ENCODE assay signal across 18 cellular contexts in genomic region chr2:54012538-54013141, GRCh38. TPM values are rescaled to one million over a fixed set of nuclear protein-coding genes. Genes with fewer than 3 reads are reported as not detected.
A peak's percentile ranks its signal among the peaks of the same experiment; 100 is the strongest.
DNase-seq lines count a peak whose midpoint lies in the region; ATAC-seq and TF ChIP-seq lines count a peak whose summit lies in the region.
"Had no signal": no experiment of that assay in that cellular context is flagged by ENCODE, and none has a peak within 500 bp of the region (broad histone marks: within the 10 kb centered on the region; RNA-seq: fewer than 3 reads in every experiment).

No MANE protein-coding gene starts in this region.

- peak in 1 of 3 donors; percentile 6 for DNase-seq in CD4-positive, CD25-positive, alpha-beta regulatory T cell
- DNase-seq in CD8-positive, alpha-beta T cell, result no peak
- no peak for DNase-seq in activated naive CD8-positive, alpha-beta T cell treated with anti-CD3 and anti-CD28 coated beads, Interleukin-2, amount 10 ng/mL, durations not matched to agents 7 days and 5 days
- DNase-seq in psoas muscle (peak; percentile 48 to 81), HFFc6 (no peak), DMS53 treated with DMSO at 0.1 percent for 48 hours (lab: John Stamatoyannopoulos, UW; ENCODE audit: unreplicated experiment) (no peak)
- DNase-seq: activated CD4-positive, alpha-beta memory T cell treated with anti-CD3 and anti-CD28 coated beads for 36 hours; activated gamma-delta T cell treated with Interleukin-2 at 50 U/mL for 16 hours; DMS153; NCI-H2081 treated with DMSO at 0.1 percent for 48 hours; NCI-H82; small intestine; T-helper 9 cell had no signal

- no peak for ATAC-seq in CD4-positive, CD25-positive, alpha-beta regulatory T cell (ENCODE audit: low read depth in 2 of 2)
- ATAC-seq in CD8-positive, alpha-beta T cell, result no peak
- no peak for ATAC-seq in activated naive CD8-positive, alpha-beta T cell treated with anti-CD3 and anti-CD28 coated beads, Interleukin-2, amount 10 ng/mL, durations not matched to agents 7 days and 5 days (ENCODE audit: low read depth)
- peak; percentile 91 to 97 (median 95) for ATAC-seq in psoas muscle
- ATAC-seq in GM19395 (IDR thresholded peaks at IDR 0.05; ENCODE audit: unreplicated experiment), result no peak
- ATAC-seq: GM23338, SK-N-SH treated with all-trans-retinoic acid at 6 μM for 48 hours had no signal

- POLR2A ChIA-PET in CD8-positive, alpha-beta T cell (lab: Charles Lee), result interaction anchor here (0.6 to 1.1 kb wide), 3 partner anchors 12 to 43 kb away, joined by 3 read pairs; no protein-coding TSS in a partner anchor
- POLR2A ChIA-PET in activated naive CD8-positive, alpha-beta T cell treated with anti-CD3 and anti-CD28 coated beads, Interleukin-2, amount 10 ng/mL, durations not matched to agents 7 days and 5 days (lab: Charles Lee), result interaction anchor here (0.7 kb wide), 1 partner anchor 94 kb away, joined by 6 read pairs; no protein-coding TSS in a partner anchor

- peaks cover 14 to 45% (median 30%) of the 10 kb centered on the region in 4 donors for H3K4me1 Mint-ChIP-seq in CD4-positive, CD25-positive, alpha-beta regulatory T cell
- peaks cover 49% of the 10 kb centered on the region for H3K4me1 Mint-ChIP-seq in CD8-positive, alpha-beta T cell (ENCODE audit: low read depth)
- peaks cover 27% of the 10 kb centered on the region for H3K4me1 Mint-ChIP-seq in activated naive CD8-positive, alpha-beta T cell treated with anti-CD3 and anti-CD28 coated beads, Interleukin-2, amount 10 ng/mL, durations not matched to agents 7 days and 5 days
- H3K4me1 Mint-ChIP-seq in HFFc6 (ENCODE audit: low read depth), result peaks cover 31% of the 10 kb centered on the region
- H3K4me1 Mint-ChIP-seq: GM23338 had no signal

- H3K9me3 Mint-ChIP-seq in CD4-positive, CD25-positive, alpha-beta regulatory T cell, result peaks cover 0 to 2% (median 0%) of the 10 kb centered on the region in 7 donors
- no peaks in the 10 kb centered on the region for H3K9me3 Mint-ChIP-seq in CD8-positive, alpha-beta T cell
- no peaks in the 10 kb centered on the region for H3K9me3 Mint-ChIP-seq in activated naive CD8-positive, alpha-beta T cell treated with anti-CD3 and anti-CD28 coated beads, Interleukin-2, amount 10 ng/mL, durations not matched to agents 7 days and 5 days
- H3K9me3 Mint-ChIP-seq in HFFc6, result no peaks in the 10 kb centered on the region
- H3K9me3 Mint-ChIP-seq: activated CD4-positive, alpha-beta memory T cell treated with anti-CD3 and anti-CD28 coated beads for 36 hours; central memory CD8-positive, alpha-beta T cell; GM23338 had no signal

- H3K4me3 ChIP-seq in CD4-positive, CD25-positive, alpha-beta regulatory T cell (ENCODE audit: low read depth, low read length), result no peak overlapping the region
- H3K4me3 ChIP-seq in CD8-positive, alpha-beta T cell (ENCODE audit: low read depth, low read length), result no peak overlapping the region
- H3K4me3 ChIP-seq in psoas muscle, result no peak overlapping the region
- H3K4me3 ChIP-seq: GM23338, suprapubic skin had no signal

- H3K4me3 Mint-ChIP-seq in CD4-positive, CD25-positive, alpha-beta regulatory T cell, result peak overlapping the region in 3 of 4 donors; percentile 10 to 72 (median 33)
- peak overlapping the region; percentile 13 for H3K4me3 Mint-ChIP-seq in CD8-positive, alpha-beta T cell
- peak overlapping the region; percentile 6 for H3K4me3 Mint-ChIP-seq in activated naive CD8-positive, alpha-beta T cell treated with anti-CD3 and anti-CD28 coated beads, Interleukin-2, amount 10 ng/mL, durations not matched to agents 7 days and 5 days
- no peak overlapping the region for H3K4me3 Mint-ChIP-seq in HFFc6
- H3K4me3 Mint-ChIP-seq: activated CD4-positive, alpha-beta memory T cell treated with anti-CD3 and anti-CD28 coated beads for 36 hours; GM23338 had no signal

- no peaks in the 10 kb centered on the region for H3K36me3 ChIP-seq in CD4-positive, CD25-positive, alpha-beta regulatory T cell (ENCODE audit: control insufficient read depth, insufficient read depth, low read length)
- H3K36me3 ChIP-seq in CD8-positive, alpha-beta T cell (ENCODE audit: insufficient read depth, low read length), result no peaks in the 10 kb centered on the region
- no peaks in the 10 kb centered on the region for H3K36me3 ChIP-seq in psoas muscle (ENCODE audit: insufficient read depth in 1 of 2, low read depth in 1 of 2)
- H3K36me3 ChIP-seq: suprapubic skin had no signal

- 37 to 64% (median 42%) methylated on average over 11 of the region's 11 CpGs for WGBS in psoas muscle, 3 donors

- intact Hi-C loops in CD8-positive, alpha-beta T cell (cut with DNase I, micrococcal nuclease), result loop anchor here in 1 of 2 experiments (5.0 kb wide), 1 partner anchor 40 kb away; the partner anchor contains the start of gene PSME4
- intact Hi-C loops in psoas muscle (cut with DNase I), result no loop called here

- H3K36me3 Mint-ChIP-seq in CD4-positive, CD25-positive, alpha-beta regulatory T cell, result peaks cover 8% of the 10 kb centered on the region
- H3K36me3 Mint-ChIP-seq in CD8-positive, alpha-beta T cell, result peaks cover 8% of the 10 kb centered on the region
- H3K36me3 Mint-ChIP-seq in activated naive CD8-positive, alpha-beta T cell treated with anti-CD3 and anti-CD28 coated beads, Interleukin-2, amount 10 ng/mL, durations not matched to agents 7 days and 5 days, result peaks cover 15% of the 10 kb centered on the region
- peaks cover 3% of the 10 kb centered on the region; the same call in 1 of the 2 replicates for H3K36me3 Mint-ChIP-seq in HFFc6 (ENCODE audit: low read depth)
- H3K36me3 Mint-ChIP-seq: activated CD4-positive, alpha-beta memory T cell treated with anti-CD3 and anti-CD28 coated beads for 36 hours had no signal

- TF ChIP-seq CTCF in CD8-positive, alpha-beta T cell (IDR thresholded peaks at IDR 0.05), result no peak
- TF ChIP-seq CTCF in psoas muscle (IDR thresholded peaks at IDR 0.05), result no peak
- no peak for TF ChIP-seq CTCF in HFFc6 (IDR thresholded peaks at IDR 0.05)

- H3K27ac Mint-ChIP-seq in CD4-positive, CD25-positive, alpha-beta regulatory T cell, result peak overlapping the region; percentile 90 to 96 (median 93)
- H3K27ac Mint-ChIP-seq in CD8-positive, alpha-beta T cell, result peak overlapping the region; percentile 79
- H3K27ac Mint-ChIP-seq in activated naive CD8-positive, alpha-beta T cell treated with anti-CD3 and anti-CD28 coated beads, Interleukin-2, amount 10 ng/mL, durations not matched to agents 7 days and 5 days, result peak overlapping the region; percentile 69
- H3K27ac Mint-ChIP-seq in HFFc6, result no peak overlapping the region
- H3K27ac Mint-ChIP-seq: activated CD4-positive, alpha-beta memory T cell treated with anti-CD3 and anti-CD28 coated beads for 36 hours; GM23338 had no signal

- no peaks in the 10 kb centered on the region for H3K27me3 ChIP-seq in CD4-positive, CD25-positive, alpha-beta regulatory T cell (ENCODE audit: control insufficient read depth, insufficient read depth, low read length)
- H3K27me3 ChIP-seq in CD8-positive, alpha-beta T cell (ENCODE audit: insufficient read depth, low read length), result no peaks in the 10 kb centered on the region
- H3K27me3 ChIP-seq in psoas muscle (ENCODE audit: insufficient read depth in 3 of 3, low read length in 2 of 3), result no peaks in the 10 kb centered on the region
- H3K27me3 ChIP-seq: suprapubic skin had no signal

- peaks cover 24% of the 10 kb centered on the region for H3K4me1 ChIP-seq in CD4-positive, CD25-positive, alpha-beta regulatory T cell (ENCODE audit: control insufficient read depth, insufficient read depth, low read length, poor library complexity, severe bottlenecking)
- peaks cover 28% of the 10 kb centered on the region for H3K4me1 ChIP-seq in CD8-positive, alpha-beta T cell (ENCODE audit: insufficient read depth, low read length)
- H3K4me1 ChIP-seq in psoas muscle, result peaks cover 14% of the 10 kb centered on the region
- H3K4me1 ChIP-seq: suprapubic skin had no signal

- H3K9me3 ChIP-seq in CD4-positive, CD25-positive, alpha-beta regulatory T cell (ENCODE audit: control insufficient read depth in 2 of 2, low read length in 2 of 2), result no peaks in the 10 kb centered on the region
- H3K9me3 ChIP-seq in CD8-positive, alpha-beta T cell (ENCODE audit: low read length), result no peaks in the 10 kb centered on the region
- no peaks in the 10 kb centered on the region for H3K9me3 ChIP-seq in psoas muscle
- H3K9me3 ChIP-seq: suprapubic skin had no signal

- H3K27me3 Mint-ChIP-seq in CD4-positive, CD25-positive, alpha-beta regulatory T cell, result no peaks in the 10 kb centered on the region
- H3K27me3 Mint-ChIP-seq in CD8-positive, alpha-beta T cell (ENCODE audit: low read depth), result no peaks in the 10 kb centered on the region
- no peaks in the 10 kb centered on the region for H3K27me3 Mint-ChIP-seq in activated naive CD8-positive, alpha-beta T cell treated with anti-CD3 and anti-CD28 coated beads, Interleukin-2, amount 10 ng/mL, durations not matched to agents 7 days and 5 days
- no peaks in the 10 kb centered on the region for H3K27me3 Mint-ChIP-seq in HFFc6 (ENCODE audit: insufficient read depth)
- H3K27me3 Mint-ChIP-seq: activated CD4-positive, alpha-beta memory T cell treated with anti-CD3 and anti-CD28 coated beads for 36 hours; central memory CD8-positive, alpha-beta T cell had no signal

- H3K27ac ChIP-seq in CD4-positive, CD25-positive, alpha-beta regulatory T cell (ENCODE audit: insufficient read depth, low read length, poor library complexity, severe bottlenecking), result no peak overlapping the region
- H3K27ac ChIP-seq in CD8-positive, alpha-beta T cell (ENCODE audit: low read depth, low read length), result no peak overlapping the region
- H3K27ac ChIP-seq in psoas muscle, result peak overlapping the region; percentile 40
- H3K27ac ChIP-seq: suprapubic skin had no signal

- CTCF ChIA-PET in CD8-positive, alpha-beta T cell (lab: Charles Lee), result interaction anchor here (1.4 kb wide), 1 partner anchor 37 kb away, joined by 3 read pairs; no protein-coding TSS in a partner anchor

RNA-seq across cellular contexts. Expression of gene PSME4, which starts 41.8 kb away (rescaled TPM):
- 114 TPM for total RNA-seq in CD4-positive, CD25-positive, alpha-beta regulatory T cell
- polyA plus RNA-seq in CD4-positive, CD25-positive, alpha-beta regulatory T cell, result 1 to 10 TPM; 5.8 to 8.2 (median 6.4) TPM
- total RNA-seq in CD8-positive, alpha-beta T cell, result 100 to 1,000 TPM in 1 of 2 experiments, 10 to 100 TPM in 1; 98.8 to 107 TPM
- total RNA-seq in activated naive CD8-positive, alpha-beta T cell treated with anti-CD3 and anti-CD28 coated beads, Interleukin-2, amount 10 ng/mL, durations not matched to agents 7 days and 5 days, result 10 to 100 TPM; 52.6 to 54.2 TPM
- 100 to 1,000 TPM in 3 of 4 donors, 10 to 100 TPM in 1; 67.0 to 140 (median 116) TPM for total RNA-seq in psoas muscle
- 100 to 1,000 TPM in 1 of 3 donors, 10 to 100 TPM in 2; 55.2 to 189 (median 74.4) TPM for polyA plus RNA-seq in psoas muscle
- 10 to 100 TPM; 64.6 to 88.0 (median 75.3) TPM for total RNA-seq in HFFc6 (2021; fragmentation: NEBNext Ultra II Directional; extraction: Animal tissue kit (Norgen Biotek cat#: 25700))

Comparison
In these comparisons a context has a peak if more than half of its experiments do, and no peak if none do; other contexts are left out.
1. ATAC-seq: peak in psoas muscle (4 of 4); none in CD4-positive, CD25-positive, alpha-beta regulatory T cell (0 of 2), CD8-positive, alpha-beta T cell (single experiment), activated naive CD8-positive, alpha-beta T cell treated with anti-CD3 and anti-CD28 coated beads, Interleukin-2, amount 10 ng/mL, durations not matched to agents 7 days and 5 days (single experiment) and GM19395 (single experiment).
2. DNase-seq: peak in psoas muscle (2 of 2); none in CD8-positive, alpha-beta T cell (0 of 7), activated naive CD8-positive, alpha-beta T cell treated with anti-CD3 and anti-CD28 coated beads, Interleukin-2, amount 10 ng/mL, durations not matched to agents 7 days and 5 days (single experiment), HFFc6 (single experiment) and DMS53 treated with DMSO at 0.1 percent for 48 hours (single experiment).